12 cellular contexts compared by ENCODE assay signal in genomic region chr13:21234537-21234936, GRCh38. TPM values are rescaled to one million over a fixed set of nuclear protein-coding genes. Genes with fewer than 3 reads are reported as not detected.
DNase-seq lines count a peak whose midpoint lies in the region; ATAC-seq and TF ChIP-seq lines count a peak whose summit lies in the region.
"Had no signal": no experiment of that assay in that cellular context is flagged by ENCODE, and none has a peak within 500 bp of the region (broad histone marks: within the 10 kb centered on the region; RNA-seq: fewer than 3 reads in every experiment).

No MANE protein-coding gene starts in this region.

- intact Hi-C loops in heart right ventricle (cut with DNase I): no loop called here
- intact Hi-C loops in cardiac septum (cut with DNase I): no loop called here
- intact Hi-C loops in activated T-helper 2 cell treated with anti-CD3 and anti-CD28 coated beads, Interferon-gamma antibody, Interleukin-2, Interleukin-4, amounts not matched to agents 10 μg/mL and 5 μg/mL and 100 μg/mL, durations not matched to agents 14 hours and 24 hours and 36 hours (cut with micrococcal nuclease): no loop called here

- H3K9me3 Mint-ChIP-seq in activated T-helper 2 cell treated with anti-CD3 and anti-CD28 coated beads, Interferon-gamma antibody, Interleukin-2, Interleukin-4, amounts not matched to agents 10 μg/mL and 5 μg/mL and 100 μg/mL, durations not matched to agents 14 hours and 24 hours and 36 hours: no peaks in the 10 kb centered on the region
- H3K9me3 Mint-ChIP-seq: activated B cell treated with CpG ODN at 0.5 μM for 24 hours had no signal

- H3K79me2 ChIP-seq in hepatocyte: no peaks in the 10 kb centered on the region

- 33 to 38% methylated on average over 9 of the region's 9 CpGs for WGBS in heart right ventricle, 2 donors
- WGBS in hepatocyte (ENCODE audit: low lambda C conversion rate, missing lambda C conversion rate): 27% methylated on average over 9 of the region's 9 CpGs

- TF ChIP-seq CTCF in heart right ventricle (IDR thresholded peaks at IDR 0.05) (no peak), hepatocyte (IDR thresholded peaks at IDR 0.05; ENCODE audit: poor library complexity) (no peak)

- H3K27me3 Mint-ChIP-seq in activated T-helper 2 cell treated with anti-CD3 and anti-CD28 coated beads, Interferon-gamma antibody, Interleukin-2, Interleukin-4, amounts not matched to agents 10 μg/mL and 5 μg/mL and 100 μg/mL, durations not matched to agents 14 hours and 24 hours and 36 hours (ENCODE audit: low read depth): peaks cover 6% of the 10 kb centered on the region

- H3K9me3 ChIP-seq in heart right ventricle: no peaks in the 10 kb centered on the region
- no peaks in the 10 kb centered on the region for H3K9me3 ChIP-seq in hepatocyte (ENCODE audit: low read depth)
- H3K9me3 ChIP-seq: left ventricle myocardium inferior had no signal

- H3K4me3 Mint-ChIP-seq in activated T-helper 2 cell treated with anti-CD3 and anti-CD28 coated beads, Interferon-gamma antibody, Interleukin-2, Interleukin-4, amounts not matched to agents 10 μg/mL and 5 μg/mL and 100 μg/mL, durations not matched to agents 14 hours and 24 hours and 36 hours (ENCODE audit: low read depth): no peak overlapping the region
- H3K4me3 Mint-ChIP-seq: activated B cell treated with CpG ODN at 0.5 μM for 24 hours had no signal

- no peak overlapping the region for H2AFZ ChIP-seq in hepatocyte

- H3K27me3 ChIP-seq in heart right ventricle: no peaks in the 10 kb centered on the region
- no peaks in the 10 kb centered on the region for H3K27me3 ChIP-seq in hepatocyte

- H3K9me2 ChIP-seq in hepatocyte (replicated peaks; ENCODE audit: insufficient read depth): no peaks in the 10 kb centered on the region

- peaks cover 14% of the 10 kb centered on the region for H3K4me1 Mint-ChIP-seq in activated T-helper 2 cell treated with anti-CD3 and anti-CD28 coated beads, Interferon-gamma antibody, Interleukin-2, Interleukin-4, amounts not matched to agents 10 μg/mL and 5 μg/mL and 100 μg/mL, durations not matched to agents 14 hours and 24 hours and 36 hours (ENCODE audit: low read depth)
- H3K4me1 Mint-ChIP-seq: activated B cell treated with CpG ODN at 0.5 μM for 24 hours had no signal

- H3K27ac Mint-ChIP-seq in activated T-helper 2 cell treated with anti-CD3 and anti-CD28 coated beads, Interferon-gamma antibody, Interleukin-2, Interleukin-4, amounts not matched to agents 10 μg/mL and 5 μg/mL and 100 μg/mL, durations not matched to agents 14 hours and 24 hours and 36 hours: no peak overlapping the region
- H3K27ac Mint-ChIP-seq: activated B cell treated with CpG ODN at 0.5 μM for 24 hours had no signal

- no peaks in the 10 kb centered on the region for H4K20me1 ChIP-seq in hepatocyte (ENCODE audit: insufficient read depth, poor library complexity, severe bottlenecking)

- H3K27ac ChIP-seq in heart right ventricle: no peak overlapping the region
- no peak overlapping the region for H3K27ac ChIP-seq in hepatocyte
- H3K27ac ChIP-seq: HL-60, left ventricle myocardium inferior had no signal

- H3K4me3 ChIP-seq in heart right ventricle: no peak overlapping the region
- H3K4me3 ChIP-seq in hepatocyte: no peak overlapping the region
- H3K4me3 ChIP-seq: left ventricle myocardium inferior had no signal

- peak overlapping the region; percentile 45 for H3K4me2 ChIP-seq in hepatocyte

- ATAC-seq in heart right ventricle: peak in 6 of 8 donors; percentile 44 to 79 (median 64)
- ATAC-seq in HG03196 (IDR thresholded peaks at IDR 0.05; ENCODE audit: unreplicated experiment): no peak

- H3K4me1 ChIP-seq in heart right ventricle: peaks cover 0 to 23% (median 0%) of the 10 kb centered on the region in 9 donors
- no peaks in the 10 kb centered on the region for H3K4me1 ChIP-seq in hepatocyte (ENCODE audit: insufficient read depth)

- peak in 1 of 2 donors; percentile 16 for DNase-seq in heart right ventricle
- DNase-seq in cardiac septum (ENCODE audit: low spot score): no peak
- DNase-seq in NCI-H748 treated with DMSO at 0.1 percent for 48 hours (lab: John Stamatoyannopoulos, UW): peak; percentile 14
- peak; percentile 18 for DNase-seq in hepatocyte (ENCODE audit: low spot score)
- no peak for DNase-seq in stimulated activated CD4-positive, alpha-beta T cell treated with anti-CD3 and anti-CD28 coated beads, Interleukin-2, amount 100 ng/mL, for 24 hours
- no peak for DNase-seq in stimulated activated CD4-positive, alpha-beta T cell treated with anti-CD3 and anti-CD28 coated beads, Interleukin-12 subunit alpha, Interleukin-12 subunit beta, amount 100 ng/mL, for 4 hours
- DNase-seq in activated T-helper 2 cell treated with anti-CD3 and anti-CD28 coated beads, Interferon-gamma antibody, Interleukin-2, Interleukin-4, amounts not matched to agents 10 μg/mL and 5 μg/mL and 100 μg/mL, durations not matched to agents 14 hours and 24 hours and 36 hours (ENCODE audit: low spot score): no peak
- DNase-seq: activated B cell treated with CpG ODN at 0.5 μM for 24 hours, left ventricle myocardium inferior, SHP77 treated with DMSO at 0.1 percent for 48 hours had no signal

- no peaks in the 10 kb centered on the region for H3K36me3 Mint-ChIP-seq in activated T-helper 2 cell treated with anti-CD3 and anti-CD28 coated beads, Interferon-gamma antibody, Interleukin-2, Interleukin-4, amounts not matched to agents 10 μg/mL and 5 μg/mL and 100 μg/mL, durations not matched to agents 14 hours and 24 hours and 36 hours (ENCODE audit: low read depth)

- H3K36me3 ChIP-seq in heart right ventricle (no peaks in the 10 kb centered on the region), hepatocyte (replicated peaks; ENCODE audit: insufficient read depth, low read depth) (no peaks in the 10 kb centered on the region)
- H3K36me3 ChIP-seq: left ventricle myocardium inferior had no signal

RNA-seq across cellular contexts. Expression of gene MRPL57, which starts 58.1 kb away (rescaled TPM):
- total RNA-seq in heart right ventricle (10 to 100 TPM; 20.0 to 25.9 (median 22.9) TPM), cardiac septum (20.3 TPM), hepatocyte (25.1 and 26.6 TPM in 2 replicates)
- polyA plus RNA-seq in heart right ventricle (10 to 100 TPM; 27.1 to 40.6 TPM), hepatocyte (54.1 and 57.1 TPM in 2 replicates)
- 28.5 and 28.9 TPM in 2 replicates for total RNA-seq in activated T-helper 2 cell treated with anti-CD3 and anti-CD28 coated beads, Interferon-gamma antibody, Interleukin-2, Interleukin-4, amounts not matched to agents 10 μg/mL and 5 μg/mL and 100 μg/mL, durations not matched to agents 14 hours and 24 hours and 36 hours

RNA-seq across cellular contexts. Expression of gene SKA3, which starts 58.2 kb away (rescaled TPM):
- 1 to 10 TPM in 3 of 10 donors, under 1 TPM in 6, not detected in 1; 0.07 to 1.8 (median 0.23) TPM for total RNA-seq in heart right ventricle
- polyA plus RNA-seq in heart right ventricle: under 1 TPM; 0.06 to 0.15 TPM
- 0.65 TPM for total RNA-seq in cardiac septum
- 4.9 and 5.6 TPM in 2 replicates for total RNA-seq in hepatocyte
- polyA plus RNA-seq in hepatocyte: 3.1 and 5.6 TPM in 2 replicates
- 29.4 and 29.6 TPM in 2 replicates for total RNA-seq in activated T-helper 2 cell treated with anti-CD3 and anti-CD28 coated beads, Interferon-gamma antibody, Interleukin-2, Interleukin-4, amounts not matched to agents 10 μg/mL and 5 μg/mL and 100 μg/mL, durations not matched to agents 14 hours and 24 hours and 36 hours

Comparison
In these comparisons a context has a peak if more than half of its experiments do, and no peak if none do; other contexts are left out.
1. DNase-seq: peak in NCI-H748 treated with DMSO at 0.1 percent for 48 hours (single experiment) and hepatocyte (single experiment); none in cardiac septum (single experiment), stimulated activated CD4-positive, alpha-beta T cell treated with anti-CD3 and anti-CD28 coated beads, Interleukin-2, amount 100 ng/mL, for 24 hours (0 of 2), stimulated activated CD4-positive, alpha-beta T cell treated with anti-CD3 and anti-CD28 coated beads, Interleukin-12 subunit alpha, Interleukin-12 subunit beta, amount 100 ng/mL, for 4 hours (single experiment) and activated T-helper 2 cell treated with anti-CD3 and anti-CD28 coated beads, Interferon-gamma antibody, Interleukin-2, Interleukin-4, amounts not matched to agents 10 μg/mL and 5 μg/mL and 100 μg/mL, durations not matched to agents 14 hours and 24 hours and 36 hours (single experiment).